In the genomic region with DNA sequence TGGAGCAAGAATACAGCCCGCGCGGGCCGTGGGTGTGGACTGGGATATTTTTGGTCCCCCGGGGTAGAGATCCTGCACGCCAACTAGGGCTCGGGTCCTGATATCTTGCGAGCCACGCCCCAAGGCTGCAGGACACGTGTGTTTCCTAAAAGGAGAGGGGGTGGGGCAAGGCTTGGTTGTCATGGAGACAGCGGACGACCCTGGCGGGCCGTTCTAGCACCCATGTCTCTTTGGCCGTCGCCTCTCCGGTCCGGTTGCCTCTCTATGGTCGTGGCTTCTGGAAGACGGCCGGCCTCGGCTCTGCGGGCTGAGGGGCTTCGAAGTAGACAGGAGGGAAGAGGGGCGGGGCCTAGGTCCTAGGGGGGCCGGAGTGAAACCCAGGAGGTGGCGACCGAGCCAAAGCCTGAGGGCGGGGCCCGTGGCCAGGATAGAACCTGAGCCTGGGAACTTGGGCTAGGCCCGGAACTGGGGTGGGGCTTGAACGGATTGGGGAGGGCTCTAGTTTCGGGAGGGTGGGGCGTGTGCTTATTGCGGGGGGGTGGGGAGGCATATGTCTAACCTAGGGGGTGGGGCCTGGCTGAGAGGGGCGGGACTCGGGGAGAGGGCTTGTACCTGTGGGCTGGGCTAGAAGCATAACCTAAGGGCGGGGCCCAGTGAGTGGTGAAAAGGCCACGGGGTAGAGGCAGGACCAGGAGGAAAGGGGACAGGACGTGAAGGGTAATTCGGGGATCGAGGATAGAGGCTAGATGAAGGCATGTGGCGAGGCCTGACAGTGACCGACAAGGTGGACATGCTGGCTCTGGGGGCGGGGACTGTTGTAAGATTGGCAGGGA, we compare ENCODE assay signal across 8 cellular contexts. TPM values are rescaled to one million over a fixed set of nuclear protein-coding genes. Genes with fewer than 3 reads are reported as not detected.
DNase-seq lines count a peak whose midpoint lies in the region; ATAC-seq and TF ChIP-seq lines count a peak whose summit lies in the region.

No MANE protein-coding gene starts in this region.

- H3K36me3 Mint-ChIP-seq in activated T-helper 17 cell treated with anti-CD3 and anti-CD28 coated beads, Interleukin-2, amount 50 U/mL, for 72 hours (ENCODE audit: low read depth): no peaks in the 10 kb centered on the region
- no peaks in the 10 kb centered on the region for H3K36me3 Mint-ChIP-seq in natural killer cell treated with Interleukin-12 subunit alpha and Interleukin-12 subunit beta and Interleukin-15 and Interleukin-18, amount 100 ng/mL, for 72 hours

- TF ChIP-seq POLR2A in Peyer's patch (IDR thresholded peaks at IDR 0.05): no peak

- H3K27ac Mint-ChIP-seq in activated T-helper 17 cell treated with anti-CD3 and anti-CD28 coated beads, Interleukin-2, amount 50 U/mL, for 72 hours: peak overlapping the region; percentile 61
- peak overlapping the region; percentile 38 to 73 for H3K27ac Mint-ChIP-seq in natural killer cell treated with Interleukin-12 subunit alpha and Interleukin-12 subunit beta and Interleukin-15 and Interleukin-18, amount 100 ng/mL, for 72 hours

- peak overlapping the region; percentile 73 to 86 (median 81) for H3K27ac ChIP-seq in Peyer's patch

- peaks cover 10% of the 10 kb centered on the region for H3K4me1 Mint-ChIP-seq in activated T-helper 17 cell treated with anti-CD3 and anti-CD28 coated beads, Interleukin-2, amount 50 U/mL, for 72 hours
- peaks cover 20 to 27% of the 10 kb centered on the region in 2 donors for H3K4me1 Mint-ChIP-seq in natural killer cell treated with Interleukin-12 subunit alpha and Interleukin-12 subunit beta and Interleukin-15 and Interleukin-18, amount 100 ng/mL, for 72 hours (ENCODE audit: low read depth in 2 of 2)

- H3K4me3 Mint-ChIP-seq in activated T-helper 17 cell treated with anti-CD3 and anti-CD28 coated beads, Interleukin-2, amount 50 U/mL, for 72 hours: peak overlapping the region; percentile 84
- H3K4me3 Mint-ChIP-seq in natural killer cell treated with Interleukin-12 subunit alpha and Interleukin-12 subunit beta and Interleukin-15 and Interleukin-18, amount 100 ng/mL, for 72 hours: peak overlapping the region; percentile 97

- H3K4me3 ChIP-seq in Peyer's patch (peak overlapping the region; percentile 60 to 85 (median 68)), fibroblast of mammary gland (ENCODE audit: control insufficient read depth, low read depth, low read length) (peak overlapping the region; percentile 69)

- H3K36me3 ChIP-seq in Peyer's patch: no peaks in the 10 kb centered on the region

- no peaks in the 10 kb centered on the region for H3K9me3 ChIP-seq in Peyer's patch

- H3K4me1 ChIP-seq in Peyer's patch: peaks cover 0 to 25% (median 8%) of the 10 kb centered on the region in 4 donors

- H3K9me3 Mint-ChIP-seq in activated T-helper 17 cell treated with anti-CD3 and anti-CD28 coated beads, Interleukin-2, amount 50 U/mL, for 72 hours: no peaks in the 10 kb centered on the region
- no peaks in the 10 kb centered on the region for H3K9me3 Mint-ChIP-seq in natural killer cell treated with Interleukin-12 subunit alpha and Interleukin-12 subunit beta and Interleukin-15 and Interleukin-18, amount 100 ng/mL, for 72 hours

- H3K27me3 ChIP-seq in Peyer's patch: no peaks in the 10 kb centered on the region

- no peak for TF ChIP-seq CTCF in Peyer's patch (IDR thresholded peaks at IDR 0.05)
- TF ChIP-seq CTCF in fibroblast of mammary gland (conservative IDR thresholded peaks at IDR 0.05; ENCODE audit: control insufficient read depth, insufficient read depth, low read depth, low read length): no peak

- peak; percentile 99 for DNase-seq in DMS 273 treated with DMSO at 0.1 percent for 48 hours (lab: John Stamatoyannopoulos, UW)
- DNase-seq in HuH-7.5 (ENCODE audit: low spot score): peak; percentile 69
- peak; percentile 92 to 99 (median 98) for DNase-seq in Peyer's patch
- DNase-seq in fibroblast of mammary gland (ENCODE audit: low read depth): peak; percentile 92
- DNase-seq in natural killer cell treated with Interleukin-12 subunit alpha and Interleukin-12 subunit beta and Interleukin-15 and Interleukin-18, amount 100 ng/mL, for 72 hours (ENCODE audit: low spot score): peak; percentile 85
- peak; percentile 85 to 96 (median 93) for DNase-seq in stimulated activated naive CD4-positive, alpha-beta T cell (lab: John Stamatoyannopoulos, UW)

- peak; percentile 41 for ATAC-seq in GM21526 (IDR thresholded peaks at IDR 0.05; ENCODE audit: low FRiP score, unreplicated experiment)
- peak; percentile 84 for ATAC-seq in activated T-helper 17 cell treated with anti-CD3 and anti-CD28 coated beads, Interleukin-2, amount 50 U/mL, for 72 hours (replicated peaks)
- ATAC-seq in natural killer cell treated with Interleukin-12 subunit alpha and Interleukin-12 subunit beta and Interleukin-15 and Interleukin-18, amount 100 ng/mL, for 72 hours: peak; percentile 90

- H3K27me3 Mint-ChIP-seq in activated T-helper 17 cell treated with anti-CD3 and anti-CD28 coated beads, Interleukin-2, amount 50 U/mL, for 72 hours: no peaks in the 10 kb centered on the region
- no peaks in the 10 kb centered on the region for H3K27me3 Mint-ChIP-seq in natural killer cell treated with Interleukin-12 subunit alpha and Interleukin-12 subunit beta and Interleukin-15 and Interleukin-18, amount 100 ng/mL, for 72 hours

RNA-seq across cellular contexts. Expression of a gene that starts 0.7 kb away (rescaled TPM):
- total RNA-seq in Peyer's patch: 10 to 100 TPM in 2 of 4 donors, 1 to 10 TPM in 1, under 1 TPM in 1; 0.70 to 13.2 (median 8.3) TPM
- 1 to 10 TPM; 3.8 to 6.7 TPM for total RNA-seq in activated T-helper 17 cell treated with anti-CD3 and anti-CD28 coated beads, Interleukin-2, amount 50 U/mL, for 72 hours
- 1 to 10 TPM; 2.2 to 6.0 TPM for total RNA-seq in natural killer cell treated with Interleukin-12 subunit alpha and Interleukin-12 subunit beta and Interleukin-15 and Interleukin-18, amount 100 ng/mL, for 72 hours

RNA-seq across cellular contexts. Expression of a gene that starts 8.9 kb away (rescaled TPM):
- total RNA-seq in Peyer's patch: not detected
- not detected for total RNA-seq in activated T-helper 17 cell treated with anti-CD3 and anti-CD28 coated beads, Interleukin-2, amount 50 U/mL, for 72 hours
- total RNA-seq in natural killer cell treated with Interleukin-12 subunit alpha and Interleukin-12 subunit beta and Interleukin-15 and Interleukin-18, amount 100 ng/mL, for 72 hours: not detected

RNA-seq across cellular contexts. Expression of a gene that starts 21.1 kb away (rescaled TPM):
- not detected for total RNA-seq in Peyer's patch
- total RNA-seq in activated T-helper 17 cell treated with anti-CD3 and anti-CD28 coated beads, Interleukin-2, amount 50 U/mL, for 72 hours: not detected
- total RNA-seq in natural killer cell treated with Interleukin-12 subunit alpha and Interleukin-12 subunit beta and Interleukin-15 and Interleukin-18, amount 100 ng/mL, for 72 hours: not detected

RNA-seq across cellular contexts. Expression of a gene that starts 41.9 kb away (rescaled TPM):
- total RNA-seq in Peyer's patch: 100 to 1,000 TPM in 2 of 4 donors, 10 to 100 TPM in 2; 79.2 to 117 (median 104) TPM
- 10 to 100 TPM; 49.0 to 61.8 TPM for total RNA-seq in activated T-helper 17 cell treated with anti-CD3 and anti-CD28 coated beads, Interleukin-2, amount 50 U/mL, for 72 hours
- 10 to 100 TPM; 42.8 to 64.6 TPM for total RNA-seq in natural killer cell treated with Interleukin-12 subunit alpha and Interleukin-12 subunit beta and Interleukin-15 and Interleukin-18, amount 100 ng/mL, for 72 hours

RNA-seq across cellular contexts. Expression of a gene that starts 49.7 kb away (rescaled TPM):
- 10 to 100 TPM; 52.2 to 68.0 (median 64.1) TPM for total RNA-seq in Peyer's patch
- 10 to 100 TPM; 42.6 to 48.9 TPM for total RNA-seq in activated T-helper 17 cell treated with anti-CD3 and anti-CD28 coated beads, Interleukin-2, amount 50 U/mL, for 72 hours
- 10 to 100 TPM; 37.0 to 45.9 TPM for total RNA-seq in natural killer cell treated with Interleukin-12 subunit alpha and Interleukin-12 subunit beta and Interleukin-15 and Interleukin-18, amount 100 ng/mL, for 72 hours

Comparison
In these comparisons a context has a peak if more than half of its experiments do, and no peak if none do; other contexts are left out.
1. Peak in every context shown above with its lines: DNase-seq, ATAC-seq, H3K4me3 ChIP-seq and H3K27ac ChIP-seq.